Comparison of ENCODE assay signal across 11 cellular contexts in the genomic region with DNA sequence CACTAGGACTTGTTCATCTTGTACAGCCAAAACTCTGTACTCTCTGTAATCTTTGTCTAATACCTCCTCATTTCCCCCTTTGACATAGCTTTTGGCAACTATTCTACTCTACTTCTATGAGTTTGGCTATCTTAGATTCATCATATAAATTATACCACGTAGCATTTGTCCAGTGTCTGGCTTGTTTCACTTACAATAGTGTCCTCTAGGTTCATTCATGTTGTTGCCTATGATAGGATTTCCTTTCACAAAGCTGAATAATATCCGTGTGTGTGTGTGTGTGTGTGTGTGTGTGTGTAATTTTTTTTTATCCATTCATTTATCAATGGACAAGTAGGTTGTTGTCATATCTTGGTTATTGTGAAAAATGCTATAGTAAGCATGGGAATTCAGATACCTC.
"Had no signal": no experiment of that assay in that cellular context is flagged by ENCODE, and none has a peak within 500 bp of the region (broad histone marks: within the 10 kb centered on the region; RNA-seq: fewer than 3 reads in every experiment).

No MANE protein-coding gene starts in this region.

- H3K4me1 ChIP-seq: tibial nerve had no signal

- H3K27ac ChIP-seq: brain microvascular endothelial cell, tibial nerve had no signal

- H3K27ac Mint-ChIP-seq: nephron progenitor cell; stimulated activated naive CD8-positive, alpha-beta T cell treated with anti-CD3 and anti-CD28 coated beads, Interleukin-15, Interleukin-2, amounts not matched to agents 100 ng/mL and 50 ng/mL, for 24 hours had no signal

- H3K4me3 Mint-ChIP-seq: nephron progenitor cell had no signal

- DNase-seq: activated CD8-positive, alpha-beta memory T cell treated with anti-CD3 and anti-CD28 coated beads for 24 hours; activated naive CD4-positive, alpha-beta T cell treated with Interleukin-2 at 50 U/mL for 16 hours; aorta; brain microvascular endothelial cell; cortex of kidney; midbrain; nephron progenitor cell; nucleus accumbens had no signal

- H3K36me3 ChIP-seq: brain microvascular endothelial cell, tibial nerve had no signal

- H3K9me3 Mint-ChIP-seq: stimulated activated naive CD8-positive, alpha-beta T cell treated with anti-CD3 and anti-CD28 coated beads, Interleukin-15, Interleukin-2, amounts not matched to agents 100 ng/mL and 50 ng/mL, for 24 hours had no signal

- H3K9me3 ChIP-seq: tibial nerve had no signal

- H3K27me3 Mint-ChIP-seq: stimulated activated naive CD8-positive, alpha-beta T cell treated with anti-CD3 and anti-CD28 coated beads, Interleukin-15, Interleukin-2, amounts not matched to agents 100 ng/mL and 50 ng/mL, for 24 hours had no signal

- H3K4me3 ChIP-seq: tibial nerve had no signal

- H3K27me3 ChIP-seq: brain microvascular endothelial cell, tibial nerve had no signal

- ATAC-seq: activated CD4-positive, CD25-positive, alpha-beta regulatory T cell treated with anti-CD3 and anti-CD28 coated beads, Interleukin-2, amount 50 U/mL, for 24 hours had no signal
